ENCODE assay signal across 8 cellular contexts in the genomic region with DNA sequence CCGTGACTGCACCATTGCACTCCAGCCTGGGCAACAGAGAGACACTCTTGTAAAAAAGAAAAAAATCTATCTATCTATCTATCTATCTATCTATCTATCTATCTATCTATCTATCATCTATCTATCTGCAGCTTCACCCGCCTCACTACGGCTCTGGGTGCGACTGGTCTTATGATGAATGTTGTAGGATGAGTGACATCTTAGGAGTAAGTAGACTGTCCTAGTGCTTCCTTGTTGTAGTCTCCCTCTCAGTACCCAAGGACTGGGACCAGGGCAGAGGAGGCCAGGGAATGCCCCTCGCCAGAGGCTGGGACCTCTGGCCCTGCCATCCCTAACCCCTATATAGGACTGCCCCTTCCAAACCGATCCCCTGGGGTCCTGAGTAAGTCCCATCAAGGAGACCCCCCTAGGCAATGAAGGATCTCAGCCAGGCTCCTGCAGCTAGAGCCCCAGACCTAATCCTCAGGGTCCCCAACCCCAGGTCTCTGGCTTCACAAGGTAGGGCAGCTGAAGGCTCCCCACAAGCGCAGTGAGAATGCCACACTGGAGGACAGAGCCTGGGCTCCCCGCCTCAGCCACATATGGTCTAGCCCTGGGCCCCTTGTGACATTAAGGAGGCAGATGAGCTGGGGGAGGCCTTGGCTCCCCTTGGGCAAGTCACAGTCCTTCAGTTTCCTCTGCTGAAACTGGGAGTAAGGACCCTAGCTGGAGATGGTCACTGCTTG. TPM values are rescaled to one million over a fixed set of nuclear protein-coding genes. Genes with fewer than 3 reads are reported as not detected.
DNase-seq lines count a peak whose midpoint lies in the region; ATAC-seq and TF ChIP-seq lines count a peak whose summit lies in the region.

No MANE protein-coding gene starts in this region.

- peak overlapping the region; percentile 90 for H3K4me2 ChIP-seq in Loucy (ENCODE audit: low read depth, low read length, poor library complexity, severe bottlenecking)

- H3K27me3 Mint-ChIP-seq in CD4-positive, CD25-positive, alpha-beta regulatory T cell: peaks cover 4% of the 10 kb centered on the region
- peaks cover 20% of the 10 kb centered on the region for H3K27me3 Mint-ChIP-seq in central memory CD8-positive, alpha-beta T cell

- peaks cover 4 to 37% (median 15%) of the 10 kb centered on the region in 4 donors for H3K4me1 Mint-ChIP-seq in CD4-positive, CD25-positive, alpha-beta regulatory T cell
- peaks cover 18% of the 10 kb centered on the region for H3K4me1 Mint-ChIP-seq in central memory CD8-positive, alpha-beta T cell

- no peak overlapping the region for H3K9ac ChIP-seq in Loucy (ENCODE audit: low read depth, low read length, poor library complexity, severe bottlenecking)

- H3K4me3 Mint-ChIP-seq in CD4-positive, CD25-positive, alpha-beta regulatory T cell: peak overlapping the region; percentile 90 to 95 (median 94)
- H3K4me3 Mint-ChIP-seq in central memory CD8-positive, alpha-beta T cell: peak overlapping the region; percentile 84

- H3K27ac Mint-ChIP-seq in CD4-positive, CD25-positive, alpha-beta regulatory T cell: peak overlapping the region in 2 of 3 donors; percentile 94 to 97
- peak overlapping the region; percentile 87 for H3K27ac Mint-ChIP-seq in central memory CD8-positive, alpha-beta T cell (ENCODE audit: low read depth)

- H3K36me3 ChIP-seq in CD4-positive, CD25-positive, alpha-beta regulatory T cell (ENCODE audit: control insufficient read depth, insufficient read depth, low read length): peaks cover 16% of the 10 kb centered on the region
- H3K36me3 ChIP-seq in Loucy (ENCODE audit: insufficient read depth, low read length) (peaks cover 12% of the 10 kb centered on the region; the same call in 1 of the 2 replicates), neutrophil (peaks cover 20% of the 10 kb centered on the region)

- H3F3A ChIP-seq in Loucy (ENCODE audit: low read depth): no peaks in the 10 kb centered on the region

- H3K9me2 ChIP-seq in Loucy (replicated peaks; ENCODE audit: low read depth, low read length): no peaks in the 10 kb centered on the region

- peaks cover 22% of the 10 kb centered on the region for H3K4me1 ChIP-seq in CD4-positive, CD25-positive, alpha-beta regulatory T cell (ENCODE audit: control insufficient read depth, insufficient read depth, low read length, poor library complexity, severe bottlenecking)
- H3K4me1 ChIP-seq in Loucy (ENCODE audit: insufficient read depth, low read length, poor library complexity, severe bottlenecking) (peaks cover 8% of the 10 kb centered on the region), neutrophil (ENCODE audit: control insufficient read depth in 1 of 2, insufficient read depth in 1 of 2, low read depth in 1 of 2, low read length in 1 of 2) (peaks cover 14 to 17% of the 10 kb centered on the region in 2 experiments)

- peaks cover 19% of the 10 kb centered on the region for H4K20me1 ChIP-seq in Loucy (ENCODE audit: insufficient read depth, low read length, poor library complexity, severe bottlenecking)

- peaks cover 0 to 2% (median 0%) of the 10 kb centered on the region in 7 donors for H3K9me3 Mint-ChIP-seq in CD4-positive, CD25-positive, alpha-beta regulatory T cell
- no peaks in the 10 kb centered on the region for H3K9me3 Mint-ChIP-seq in central memory CD8-positive, alpha-beta T cell

- H3K36me3 Mint-ChIP-seq in CD4-positive, CD25-positive, alpha-beta regulatory T cell: peaks cover 4% of the 10 kb centered on the region
- peaks cover 12% of the 10 kb centered on the region for H3K36me3 Mint-ChIP-seq in central memory CD8-positive, alpha-beta T cell (ENCODE audit: insufficient read depth)

- ATAC-seq in CD4-positive, CD25-positive, alpha-beta regulatory T cell (ENCODE audit: low read depth in 2 of 2): no peak
- no peak for ATAC-seq in central memory CD8-positive, alpha-beta T cell (replicated peaks; ENCODE audit: extremely low read depth, poor library complexity, severe bottlenecking)
- ATAC-seq in GM21619 (IDR thresholded peaks at IDR 0.05; ENCODE audit: unreplicated experiment) (no peak), HG03175 (IDR thresholded peaks at IDR 0.05; ENCODE audit: unreplicated experiment) (no peak)

- no peak for DNase-seq in CD4-positive, CD25-positive, alpha-beta regulatory T cell
- DNase-seq in central memory CD8-positive, alpha-beta T cell (ENCODE audit: low spot score in 2 of 2): no peak
- no peak for DNase-seq in NCI-H345 treated with DMSO at 0.1 percent for 48 hours (lab: John Stamatoyannopoulos, UW; ENCODE audit: unreplicated experiment)
- DNase-seq in DMS79 treated with DMSO at 0.1 percent for 48 hours (lab: John Stamatoyannopoulos, UW): no peak

- H2AFZ ChIP-seq in Loucy (ENCODE audit: low read length): no peak overlapping the region

- no peak for TF ChIP-seq CTCF in Loucy (conservative IDR thresholded peaks at IDR 0.05; ENCODE audit: low read length)
- no peak for TF ChIP-seq CTCF in neutrophil (IDR thresholded peaks at IDR 0.05)

- no peaks in the 10 kb centered on the region for H3K9me3 ChIP-seq in CD4-positive, CD25-positive, alpha-beta regulatory T cell (ENCODE audit: control insufficient read depth in 2 of 2, low read length in 2 of 2)
- H3K9me3 ChIP-seq in Loucy (ENCODE audit: insufficient read depth, low read depth, low read length) (no peaks in the 10 kb centered on the region), neutrophil (no peaks in the 10 kb centered on the region)

- H3K79me2 ChIP-seq in Loucy (ENCODE audit: insufficient read depth, low read length): peaks cover 35% of the 10 kb centered on the region

- peak overlapping the region; percentile 76 for H3K27ac ChIP-seq in CD4-positive, CD25-positive, alpha-beta regulatory T cell (ENCODE audit: insufficient read depth, low read length, poor library complexity, severe bottlenecking)
- peak overlapping the region; percentile 25 for H3K27ac ChIP-seq in neutrophil

- no peaks in the 10 kb centered on the region for H3K27me3 ChIP-seq in CD4-positive, CD25-positive, alpha-beta regulatory T cell (ENCODE audit: control insufficient read depth, insufficient read depth, low read length)
- no peaks in the 10 kb centered on the region for H3K27me3 ChIP-seq in Loucy (ENCODE audit: insufficient read depth, low read length, poor library complexity, severe bottlenecking)
- H3K27me3 ChIP-seq in neutrophil: peaks cover 20% of the 10 kb centered on the region

- H3K4me3 ChIP-seq in CD4-positive, CD25-positive, alpha-beta regulatory T cell (ENCODE audit: low read depth, low read length): no peak overlapping the region
- H3K4me3 ChIP-seq in Loucy (ENCODE audit: low read length, poor library complexity, severe bottlenecking) (no peak overlapping the region), neutrophil (ENCODE audit: low read depth in 1 of 2, low read length in 1 of 2) (peak overlapping the region in 1 of 2 experiments; percentile 88)

RNA-seq across cellular contexts. Expression of a gene that starts 0.9 kb away (rescaled TPM):
- 72.2 TPM for total RNA-seq in CD4-positive, CD25-positive, alpha-beta regulatory T cell
- 100 to 1,000 TPM; 139 to 155 (median 151) TPM for polyA plus RNA-seq in CD4-positive, CD25-positive, alpha-beta regulatory T cell

RNA-seq across cellular contexts. Expression of a gene that starts 29.0 kb away (rescaled TPM):
- total RNA-seq in CD4-positive, CD25-positive, alpha-beta regulatory T cell: 1.1 TPM
- under 1 TPM in 3 of 4 donors, not detected in 1; 0.47 to 0.92 (median 0.78) TPM for polyA plus RNA-seq in CD4-positive, CD25-positive, alpha-beta regulatory T cell
